13 cellular contexts compared by ENCODE assay signal in genomic region chr4:16508968-16509367, GRCh38.
DNase-seq lines count a peak whose midpoint lies in the region; ATAC-seq and TF ChIP-seq lines count a peak whose summit lies in the region.
"Had no signal": no experiment of that assay in that cellular context is flagged by ENCODE, and none has a peak within 500 bp of the region (broad histone marks: within the 10 kb centered on the region; RNA-seq: fewer than 3 reads in every experiment).

No MANE protein-coding gene starts in this region.

- no peak for DNase-seq in cardiac muscle cell (ENCODE audit: low read depth in 1 of 2, low spot score in 1 of 2)
- no peak for DNase-seq in Right ventricle myocardium inferior (ENCODE audit: missing footprints)
- peak; percentile 4 for DNase-seq in OCI-LY7 (ENCODE audit: low spot score)
- DNase-seq in fibroblast of lung (ENCODE audit: low read depth in 2 of 2): no peak
- no peak for DNase-seq in NCI-H1105 treated with DMSO at 0.1 percent for 48 hours (lab: John Stamatoyannopoulos, UW)
- no peak for DNase-seq in stimulated activated CD4-positive, alpha-beta T cell treated with anti-CD3 and anti-CD28 coated beads, Interleukin-15, amount 100 ng/mL, for 24 hours
- DNase-seq in natural killer cell: no peak
- DNase-seq: naive thymus-derived CD8-positive, alpha-beta T cell; NCI-H1694 treated with DMSO at 0.1 percent for 48 hours; stimulated activated CD4-positive, alpha-beta T cell treated with anti-CD3 and anti-CD28 coated beads, Interleukin-12 subunit alpha, Interleukin-12 subunit beta, amount 100 ng/mL, for 4 hours; T-helper 1 cell had no signal

- H3K4me1 Mint-ChIP-seq in natural killer cell: no peaks in the 10 kb centered on the region
- H3K4me1 Mint-ChIP-seq: naive thymus-derived CD8-positive, alpha-beta T cell had no signal

- H3K4me2 ChIP-seq in OCI-LY7 (ENCODE audit: low read length): no peak overlapping the region
- no peak overlapping the region for H3K4me2 ChIP-seq in fibroblast of lung (ENCODE audit: extremely low read depth, insufficient read depth, low read length)

- no peaks in the 10 kb centered on the region for H3K9me2 ChIP-seq in OCI-LY7 (ENCODE audit: insufficient read depth, low read length)

- no peak overlapping the region for H3K9ac ChIP-seq in fibroblast of lung (ENCODE audit: insufficient read depth, low read length)

- H3K27ac ChIP-seq in cardiac muscle cell: no peak overlapping the region
- no peak overlapping the region for H3K27ac ChIP-seq in OCI-LY7 (ENCODE audit: low read depth, low read length, poor library complexity, severe bottlenecking)
- H3K27ac ChIP-seq in fibroblast of lung (ENCODE audit: insufficient read depth, low read length): no peak overlapping the region

- POLR2A ChIA-PET in OCI-LY7 (lab: Charles Lee): no interaction called here

- H3K27me3 ChIP-seq in cardiac muscle cell: no peaks in the 10 kb centered on the region
- no peaks in the 10 kb centered on the region for H3K27me3 ChIP-seq in fibroblast of lung (ENCODE audit: control insufficient read depth, insufficient read depth, low read length)

- H3K4me3 ChIP-seq in cardiac muscle cell (no peak overlapping the region), OCI-LY7 (ENCODE audit: low read depth, low read length, poor library complexity, severe bottlenecking) (no peak overlapping the region), fibroblast of lung (replicated peaks in 1 of 4; ENCODE audit: control extremely low read depth in 1 of 4, insufficient read depth in 1 of 4, low read depth in 3 of 4, low read length in 4 of 4) (no peak overlapping the region)

- H3K27me3 Mint-ChIP-seq in natural killer cell (ENCODE audit: low read depth in 2 of 2): no peaks in the 10 kb centered on the region

- peaks cover 7% of the 10 kb centered on the region for H3K36me3 Mint-ChIP-seq in natural killer cell
- H3K36me3 Mint-ChIP-seq: activated naive CD4-positive, alpha-beta T cell treated with anti-CD3 and anti-CD28 coated beads, Interleukin-2, amount 50 U/mL, for 72 hours; naive thymus-derived CD8-positive, alpha-beta T cell had no signal

- H4K20me1 ChIP-seq in OCI-LY7 (ENCODE audit: insufficient read depth, low read length) (no peaks in the 10 kb centered on the region), fibroblast of lung (ENCODE audit: control insufficient read depth, extremely low read depth, insufficient read depth, low read length) (no peaks in the 10 kb centered on the region)

- H3K79me2 ChIP-seq in OCI-LY7 (ENCODE audit: insufficient read depth, low read depth, low read length) (no peaks in the 10 kb centered on the region), fibroblast of lung (ENCODE audit: control insufficient read depth, insufficient read depth, low read length) (no peaks in the 10 kb centered on the region)

- H3K9me3 ChIP-seq in cardiac muscle cell (ENCODE audit: low read depth) (no peaks in the 10 kb centered on the region), OCI-LY7 (ENCODE audit: low read length) (peaks cover 11% of the 10 kb centered on the region), fibroblast of lung (ENCODE audit: control insufficient read depth, insufficient read depth, low read depth, low read length) (no peaks in the 10 kb centered on the region)

- H3K36me3 ChIP-seq in cardiac muscle cell (no peaks in the 10 kb centered on the region), OCI-LY7 (ENCODE audit: insufficient read depth, low read length) (no peaks in the 10 kb centered on the region), fibroblast of lung (ENCODE audit: control insufficient read depth, insufficient read depth, low read length) (no peaks in the 10 kb centered on the region)

- H2AFZ ChIP-seq in OCI-LY7 (ENCODE audit: low read length): no peak overlapping the region
- H2AFZ ChIP-seq in fibroblast of lung (ENCODE audit: low read length): no peak overlapping the region

- intact Hi-C loops in Right ventricle myocardium inferior (cut with DNase I): no loop called here
- intact Hi-C loops in OCI-LY7 (cut with micrococcal nuclease; ENCODE audit: unreplicated experiment): no loop called here
- intact Hi-C loops in natural killer cell (cut with micrococcal nuclease): no loop called here

- ATAC-seq in Right ventricle myocardium inferior (no peak), natural killer cell (no peak), HG03097 (IDR thresholded peaks at IDR 0.05; ENCODE audit: low FRiP score, unreplicated experiment) (no peak)
- ATAC-seq: activated naive CD4-positive, alpha-beta T cell treated with anti-CD3 and anti-CD28 coated beads, Interleukin-2, amount 50 U/mL, for 72 hours; naive thymus-derived CD8-positive, alpha-beta T cell had no signal

- BruUV-seq in OCI-LY7 (replicated peaks; lab: Mats Ljungman, UMichigan): no TSS peak

- CTCF ChIA-PET in OCI-LY7 (lab: Charles Lee; ENCODE audit: unreplicated experiment): no interaction called here

- no peaks in the 10 kb centered on the region for H3K9me3 Mint-ChIP-seq in natural killer cell

- H3K4me1 ChIP-seq in cardiac muscle cell (ENCODE audit: low read depth) (no peaks in the 10 kb centered on the region), OCI-LY7 (ENCODE audit: insufficient read depth, low read length, poor library complexity, severe bottlenecking) (no peaks in the 10 kb centered on the region), fibroblast of lung (ENCODE audit: control insufficient read depth, extremely low read depth, insufficient read depth, low read length) (no peaks in the 10 kb centered on the region)

- no peak overlapping the region for H3K27ac Mint-ChIP-seq in natural killer cell
- H3K27ac Mint-ChIP-seq: activated naive CD4-positive, alpha-beta T cell treated with anti-CD3 and anti-CD28 coated beads, Interleukin-2, amount 50 U/mL, for 72 hours; naive thymus-derived CD8-positive, alpha-beta T cell had no signal

- TF ChIP-seq CTCF in cardiac muscle cell (IDR thresholded peaks at IDR 0.05; ENCODE audit: low read depth, low read length) (peak; percentile 23), OCI-LY7 (conservative IDR thresholded peaks at IDR 0.05; ENCODE audit: low read length) (peak; percentile 74), fibroblast of lung (conservative IDR thresholded peaks at IDR 0.05 in 1 of 2, IDR thresholded peaks at IDR 0.05 in 1 of 2; ENCODE audit: low read depth in 1 of 2, low read length in 2 of 2) (peak; percentile 42 to 46), natural killer cell (IDR thresholded peaks at IDR 0.05) (no peak)

- H3K4me3 Mint-ChIP-seq in natural killer cell: no peak overlapping the region
- H3K4me3 Mint-ChIP-seq: naive thymus-derived CD8-positive, alpha-beta T cell had no signal
